In genomic region chr10:59175538-59176240, GRCh38 we compare ENCODE assay signal across 7 cellular contexts.
DNase-seq lines count a peak whose midpoint lies in the region; ATAC-seq and FAIRE-seq lines count a peak whose summit lies in the region.

No MANE protein-coding gene starts in this region.

- H3K27me3 ChIP-seq in HUES48 (ENCODE audit: control insufficient read depth, insufficient read depth, low read length) (peaks cover 41% of the 10 kb centered on the region), iPS-20b (ENCODE audit: insufficient read depth, low read length) (peaks cover 64% of the 10 kb centered on the region)

- H3K9ac ChIP-seq in HUES48 (ENCODE audit: low read depth, low read length) (no peak overlapping the region), iPS-20b (ENCODE audit: low read depth, low read length) (peak overlapping the region; percentile 54)

- H3K36me3 ChIP-seq in HUES48 (ENCODE audit: control insufficient read depth, insufficient read depth, low read length) (no peaks in the 10 kb centered on the region), iPS-20b (ENCODE audit: insufficient read depth, low read depth, low read length) (no peaks in the 10 kb centered on the region)

- no peak for FAIRE-seq in HTR-8/SVneo (lab: Jason Lieb, UNC)

- H3K9me3 ChIP-seq in HUES48 (ENCODE audit: control insufficient read depth, insufficient read depth, low read length) (peaks cover 2% of the 10 kb centered on the region; the same call in 1 of the 2 replicates), iPS-20b (ENCODE audit: insufficient read depth, low read depth, low read length) (no peaks in the 10 kb centered on the region)

- DNase-seq in SW480 (ENCODE audit: low spot score) (peak; percentile 30), HTR-8/SVneo (ENCODE audit: insufficient read length, low spot score) (no peak), OCI-M2 (lab: John Stamatoyannopoulos, UW; ENCODE audit: unreplicated experiment) (no peak)

- H3K27ac ChIP-seq in HUES48 (ENCODE audit: low read depth, low read length) = no peak overlapping the region
- H3K27ac ChIP-seq in iPS-20b (ENCODE audit: low read length) = no peak overlapping the region
- H3K27ac ChIP-seq in skin epidermis = no peak overlapping the region

- H3K4me1 ChIP-seq in HUES48 (ENCODE audit: control insufficient read depth, insufficient read depth, low read length) = 0 out of 2 replicates have a peak, but pooled peaks cover 3% of the 10 kb centered on the region
- peaks cover 5% of the 10 kb centered on the region; the same call in 1 of the 2 replicates for H3K4me1 ChIP-seq in iPS-20b (ENCODE audit: insufficient read depth, low read length)

- peak overlapping the region; percentile 55 for H3K4me3 ChIP-seq in HUES48 (ENCODE audit: low read depth, low read length)
- peak overlapping the region; percentile 73 for H3K4me3 ChIP-seq in iPS-20b (ENCODE audit: low read length)
- H3K4me3 ChIP-seq in skin epidermis = peak overlapping the region in 5 of 7 experiments; percentile 4 to 41 (median 27)

- no peak for ATAC-seq in GM21576 (IDR thresholded peaks at IDR 0.05; ENCODE audit: unreplicated experiment)
